In the genomic region with DNA sequence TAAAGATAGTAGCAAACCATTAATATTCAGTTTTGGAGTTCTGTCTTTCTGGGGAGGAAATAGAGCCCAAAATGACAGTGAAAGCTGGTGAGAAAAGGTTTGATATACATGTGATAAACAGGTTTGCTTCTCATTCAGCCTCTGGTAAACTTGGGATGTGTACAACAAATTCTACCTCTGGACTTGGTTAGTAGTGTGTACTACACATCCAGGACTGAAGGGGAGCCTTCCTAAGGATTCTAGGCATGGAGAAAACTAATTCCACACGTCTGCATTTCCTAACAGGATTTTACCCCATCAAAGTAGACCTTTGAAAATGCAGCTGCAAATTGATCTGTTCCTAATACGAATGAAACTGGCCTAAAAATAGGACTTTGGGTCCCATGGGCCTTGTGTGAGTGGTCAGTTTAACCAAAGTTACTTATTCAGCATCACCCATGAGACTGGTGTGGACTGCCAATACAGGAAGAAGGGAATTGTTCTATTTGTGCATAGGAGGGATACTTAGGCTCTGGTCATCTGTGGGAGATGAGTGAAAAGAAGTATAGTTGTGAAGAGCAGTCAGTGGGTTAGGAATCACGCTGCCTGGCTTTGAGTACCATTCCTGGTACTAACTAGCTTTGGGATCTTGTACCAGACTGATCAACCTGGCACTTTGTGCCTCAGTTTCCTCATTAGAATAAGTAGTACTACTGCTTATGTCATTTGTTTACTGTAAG, we compare ENCODE assay signal across 26 cellular contexts.
A peak's percentile ranks its signal among the peaks of the same experiment; 100 is the strongest.
DNase-seq lines count a peak whose midpoint lies in the region; ATAC-seq, FAIRE-seq and TF ChIP-seq lines count a peak whose summit lies in the region.
"Had no signal": no experiment of that assay in that cellular context is flagged by ENCODE, and none has a peak within 500 bp of the region (broad histone marks: within the 10 kb centered on the region; RNA-seq: fewer than 3 reads in every experiment).

No MANE protein-coding gene starts in this region.

- H3K9ac ChIP-seq in astrocyte (ENCODE audit: low read length): no peak overlapping the region

- H3K27me3 ChIP-seq in astrocyte (ENCODE audit: insufficient read depth, low read length): no peaks in the 10 kb centered on the region
- H3K27me3 ChIP-seq: esophagus muscularis mucosa, SJCRH30 had no signal

- H2AFZ ChIP-seq in astrocyte (ENCODE audit: low read depth, low read length): no peak overlapping the region

- H3K9me3 ChIP-seq in astrocyte (ENCODE audit: insufficient read depth, low read depth, low read length): no peaks in the 10 kb centered on the region
- H3K9me3 ChIP-seq: esophagus muscularis mucosa, SJCRH30 had no signal

- no peak overlapping the region for H3K4me3 ChIP-seq in astrocyte (ENCODE audit: insufficient read depth, low read depth, low read length)
- H3K4me3 ChIP-seq: esophagus muscularis mucosa, SJCRH30 had no signal

- peaks cover 13% of the 10 kb centered on the region for H4K20me1 ChIP-seq in astrocyte (ENCODE audit: insufficient read depth, low read length)

- peak; percentile 6; the same call in 1 of the 2 replicates for TF ChIP-seq CTCF in HFFc6 (IDR thresholded peaks at IDR 0.05)
- no peak for TF ChIP-seq CTCF in astrocyte (IDR thresholded peaks at IDR 0.05; ENCODE audit: insufficient read depth, low read depth, low read length)
- no peak for TF ChIP-seq CTCF in mesothelial cell of epicardium (IDR thresholded peaks at IDR 0.05; ENCODE audit: unreplicated experiment)

- no peak overlapping the region for H3K27ac ChIP-seq in astrocyte (ENCODE audit: low read depth, low read length)
- H3K27ac ChIP-seq: esophagus muscularis mucosa, SJCRH30 had no signal

- no peak overlapping the region for H3K4me3 Mint-ChIP-seq in HFFc6
- no peak overlapping the region for H3K4me3 Mint-ChIP-seq in astrocyte (ENCODE audit: unreplicated experiment)
- no peak overlapping the region for H3K4me3 Mint-ChIP-seq in mesothelial cell of epicardium
- H3K4me3 Mint-ChIP-seq: activated CD4-positive, alpha-beta memory T cell treated with anti-CD3 and anti-CD28 coated beads for 36 hours; activated naive CD4-positive, alpha-beta T cell treated with anti-CD3 and anti-CD28 coated beads, Interleukin-2, amount 10 ng/mL, durations not matched to agents 7 days and 5 days; naive B cell; T-cell had no signal

- H3K4me2 ChIP-seq in astrocyte (ENCODE audit: low read length): no peak overlapping the region

- H3K9me3 Mint-ChIP-seq in HFFc6 (peaks cover 3% of the 10 kb centered on the region), astrocyte (ENCODE audit: unreplicated experiment) (no peaks in the 10 kb centered on the region), mesothelial cell of epicardium (no peaks in the 10 kb centered on the region)
- H3K9me3 Mint-ChIP-seq: activated CD4-positive, alpha-beta memory T cell treated with anti-CD3 and anti-CD28 coated beads for 36 hours; activated naive CD4-positive, alpha-beta T cell treated with anti-CD3 and anti-CD28 coated beads, Interleukin-2, amount 10 ng/mL, durations not matched to agents 7 days and 5 days; naive B cell; T-cell had no signal

- no peak for ATAC-seq in HG03159 (IDR thresholded peaks at IDR 0.05; ENCODE audit: unreplicated experiment)
- ATAC-seq: left lobe of liver, T-cell had no signal

- peaks cover 8% of the 10 kb centered on the region for H3K36me3 ChIP-seq in astrocyte (ENCODE audit: insufficient read depth, low read length)
- H3K36me3 ChIP-seq: SJCRH30 had no signal

- peak; percentile 9 for FAIRE-seq in astrocyte (lab: Jason Lieb, UNC)
- FAIRE-seq: GM18507, TTC549 had no signal

- H3K4me1 Mint-ChIP-seq in HFFc6 (ENCODE audit: low read depth) (peaks cover 60% of the 10 kb centered on the region), astrocyte (ENCODE audit: low read depth, unreplicated experiment) (peaks cover 32% of the 10 kb centered on the region), mesothelial cell of epicardium (peaks cover 39% of the 10 kb centered on the region)
- H3K4me1 Mint-ChIP-seq: activated naive CD4-positive, alpha-beta T cell treated with anti-CD3 and anti-CD28 coated beads, Interleukin-2, amount 10 ng/mL, durations not matched to agents 7 days and 5 days; naive B cell; T-cell had no signal

- intact Hi-C loops in posterior vena cava (cut with DNase I): no loop called here

- H3K27me3 Mint-ChIP-seq in HFFc6 (ENCODE audit: insufficient read depth): no peaks in the 10 kb centered on the region
- H3K27me3 Mint-ChIP-seq in astrocyte (ENCODE audit: low read depth, unreplicated experiment): no peaks in the 10 kb centered on the region
- no peaks in the 10 kb centered on the region for H3K27me3 Mint-ChIP-seq in mesothelial cell of epicardium (ENCODE audit: low read depth)

- peaks cover 53% of the 10 kb centered on the region for H3K79me2 ChIP-seq in astrocyte (ENCODE audit: insufficient read depth, low read length)

- peaks cover 17% of the 10 kb centered on the region for H3K4me1 ChIP-seq in astrocyte (ENCODE audit: insufficient read depth, low read length)

- H3K27ac Mint-ChIP-seq in HFFc6 (0 out of 2 replicates have a peak overlapping the region, but pooled peaks have one; percentile 16), astrocyte (ENCODE audit: unreplicated experiment) (no peak overlapping the region), mesothelial cell of epicardium (peak overlapping the region; percentile 85)
- H3K27ac Mint-ChIP-seq: activated CD4-positive, alpha-beta memory T cell treated with anti-CD3 and anti-CD28 coated beads for 36 hours; activated naive CD4-positive, alpha-beta T cell treated with anti-CD3 and anti-CD28 coated beads, Interleukin-2, amount 10 ng/mL, durations not matched to agents 7 days and 5 days; naive B cell; T-cell had no signal

- H3K36me3 Mint-ChIP-seq in HFFc6 (ENCODE audit: low read depth) (peaks cover 49% of the 10 kb centered on the region), astrocyte (ENCODE audit: low read depth, unreplicated experiment) (peaks cover 8% of the 10 kb centered on the region), mesothelial cell of epicardium (peaks cover 19% of the 10 kb centered on the region)
- H3K36me3 Mint-ChIP-seq: activated CD4-positive, alpha-beta memory T cell treated with anti-CD3 and anti-CD28 coated beads for 36 hours; activated naive CD4-positive, alpha-beta T cell treated with anti-CD3 and anti-CD28 coated beads, Interleukin-2, amount 10 ng/mL, durations not matched to agents 7 days and 5 days; naive B cell; T-cell had no signal

- no peak for DNase-seq in HFFc6
- no peak for DNase-seq in astrocyte (ENCODE audit: low read depth)
- no peak for DNase-seq in mesothelial cell of epicardium (ENCODE audit: low spot score in 2 of 2, unreplicated experiment in 2 of 2)
- DNase-seq in stromal cell of bone marrow (ENCODE audit: low read depth): peak; percentile 76
- no peak for DNase-seq in NCI-H1694 (lab: John Stamatoyannopoulos, UW)
- DNase-seq in NCI-H1092 treated with DMSO at 0.1 percent for 48 hours (lab: John Stamatoyannopoulos, UW): no peak
- DNase-seq in posterior vena cava (ENCODE audit: low spot score): no peak
- DNase-seq: activated CD4-positive, alpha-beta memory T cell treated with anti-CD3 and anti-CD28 coated beads for 36 hours; activated CD8-positive, alpha-beta memory T cell treated with anti-CD3 and anti-CD28 coated beads, Interleukin-2, amount 50 U/mL, for 48 hours; activated naive CD4-positive, alpha-beta T cell treated with anti-CD3 and anti-CD28 coated beads, Interleukin-2, amount 10 ng/mL, durations not matched to agents 7 days and 5 days; C1 segment of cervical spinal cord; COR-L47; DMS79 treated with DMSO at 0.1 percent for 48 hours; HCEC 1CT; naive B cell; NCI-H1048; NCI-H187 treated with DMSO at 0.1 percent for 48 hours; SJCRH30; stimulated activated CD4-positive, alpha-beta T cell treated with anti-CD3 and anti-CD28 coated beads, Interleukin-2, amount 100 ng/mL, for 48 hours; substantia nigra; T-cell had no signal
